Comparison of ENCODE assay signal across 27 cellular contexts in genomic region chr2:214038186-214038585, GRCh38.
"Had no signal": no experiment of that assay in that cellular context is flagged by ENCODE, and none has a peak within 500 bp of the region (broad histone marks: within the 10 kb centered on the region; RNA-seq: fewer than 3 reads in every experiment).

No MANE protein-coding gene starts in this region.

- H3K9me3 ChIP-seq: colonic mucosa, esophagus squamous epithelium had no signal

- H3K4me3 ChIP-seq: ascending aorta, breast epithelium, cardiac muscle cell, colonic mucosa, esophagus squamous epithelium had no signal

- H3K27me3 ChIP-seq: ascending aorta, breast epithelium, cardiac muscle cell, colonic mucosa, esophagus squamous epithelium had no signal

- H3K4me1 ChIP-seq: ascending aorta, breast epithelium, colonic mucosa, esophagus squamous epithelium had no signal

- H3K27ac ChIP-seq: ascending aorta, breast epithelium, cardiac muscle cell, colonic mucosa, epithelial cell of prostate, esophagus squamous epithelium had no signal

- DNase-seq: activated CD4-positive, alpha-beta memory T cell treated with anti-CD3 and anti-CD28 coated beads, Interleukin-2, amount 10 ng/mL, durations not matched to agents 7 days and 5 days; activated CD4-positive, alpha-beta T cell treated with anti-CD3 and anti-CD28 coated beads for 1 hour; activated CD4-positive, alpha-beta T cell treated with anti-CD3 and anti-CD28 coated beads for 4 hours; activated CD4-positive, alpha-beta T cell treated with anti-CD3 and anti-CD28 coated beads, Interleukin-2, amount 10 ng/mL, durations not matched to agents 7 days and 5 days; activated CD4-positive, alpha-beta T cell treated with anti-CD3 and anti-CD28 coated beads, Interleukin-2, amount 50 U/mL, for 4 hours; activated CD8-positive, alpha-beta memory T cell treated with anti-CD3 and anti-CD28 coated beads, Interleukin-2, amount 50 U/mL, for 48 hours; activated gamma-delta T cell; activated naive CD4-positive, alpha-beta T cell; activated naive CD4-positive, alpha-beta T cell treated with anti-CD3 and anti-CD28 coated beads, Interleukin-2, amount 10 ng/mL, durations not matched to agents 7 days and 5 days; activated naive CD8-positive, alpha-beta T cell treated with anti-CD3 and anti-CD28 coated beads, Interleukin-2, amount 10 ng/mL, durations not matched to agents 7 days and 5 days; activated T-cell treated with anti-CD3 and anti-CD28 coated beads for 4 hours; activated T-cell treated with anti-CD3 and anti-CD28 coated beads, Interleukin-2, amount 50 U/mL, for 24 hours; activated T-cell treated with anti-CD3 and anti-CD28 coated beads, Interleukin-2, amount 50 U/mL, for 72 hours; central memory CD4-positive, alpha-beta T cell; cerebellar nuclear complex; colonic mucosa; effector CD8-positive, alpha-beta T cell; esophagus squamous epithelium; foreskin melanocyte; head of caudate nucleus; T-helper 2 cell had no signal

- H3K36me3 ChIP-seq: ascending aorta, breast epithelium, cardiac muscle cell, colonic mucosa, esophagus squamous epithelium had no signal

- FAIRE-seq: endometrium, endothelial cell of umbilical vein had no signal
